18 cellular contexts compared by ENCODE assay signal in genomic region chr17:62822080-62822904, GRCh38. TPM values are rescaled to one million over a fixed set of nuclear protein-coding genes. Genes with fewer than 3 reads are reported as not detected.
A peak's percentile ranks its signal among the peaks of the same experiment; 100 is the strongest.
DNase-seq lines count a peak whose midpoint lies in the region; ATAC-seq, FAIRE-seq and TF ChIP-seq lines count a peak whose summit lies in the region.
"Had no signal": no experiment of that assay in that cellular context is flagged by ENCODE, and none has a peak within 500 bp of the region (broad histone marks: within the 10 kb centered on the region; RNA-seq: fewer than 3 reads in every experiment).

No MANE protein-coding gene starts in this region.

- H3K4me1 Mint-ChIP-seq in activated CD8-positive, alpha-beta T cell treated with anti-CD3 and anti-CD28 coated beads for 36 hours (ENCODE audit: low read depth), result peaks cover 3% of the 10 kb centered on the region

- intact Hi-C loops in right lobe of liver (cut with DNase I) (no loop called here), psoas muscle (cut with DNase I) (no loop called here)
- intact Hi-C loops in activated CD8-positive, alpha-beta T cell treated with anti-CD3 and anti-CD28 coated beads for 36 hours (cut with micrococcal nuclease), result no loop called here

- WGBS in A549 (ENCODE audit: missing lambda C conversion rate), result 87% methylated on average over 11 of the region's 11 CpGs
- 59% methylated on average over 6 of the region's 11 CpGs for WGBS in right lobe of liver (ENCODE audit: insufficient coverage, low coverage, low lambda C conversion rate, missing lambda C conversion rate)
- WGBS in psoas muscle, 3 donors, result 82 to 86% (median 86%) methylated on average over 10 to 11 of the region's 11 CpGs

- no peaks in the 10 kb centered on the region for H3K79me2 ChIP-seq in MM.1S (ENCODE audit: low read length)

- no peak for TF ChIP-seq CTCF in A549 (IDR thresholded peaks at IDR 0.05)
- no peak for TF ChIP-seq CTCF in MM.1S (IDR thresholded peaks at IDR 0.05; ENCODE audit: low read length)
- TF ChIP-seq CTCF in astrocyte of the spinal cord (IDR thresholded peaks at IDR 0.05; ENCODE audit: low read depth, low read length), result no peak
- TF ChIP-seq CTCF in right lobe of liver (IDR thresholded peaks at IDR 0.05), result no peak
- TF ChIP-seq CTCF in psoas muscle (IDR thresholded peaks at IDR 0.05), result no peak
- TF ChIP-seq CTCF in activated CD8-positive, alpha-beta T cell treated with anti-CD3 and anti-CD28 coated beads for 36 hours (IDR thresholded peaks at IDR 0.05), result no peak

- FAIRE-seq in A549 (lab: Jason Lieb, UNC), result no peak
- FAIRE-seq: H54 had no signal

- no peak for TF ChIP-seq POLR2A in A549 (IDR thresholded peaks at IDR 0.05; ENCODE audit: low read length)
- TF ChIP-seq POLR2A in right lobe of liver (IDR thresholded peaks at IDR 0.05), result no peak

- H3K36me3 ChIP-seq in MM.1S (replicated peaks; ENCODE audit: insufficient read depth, low read length) (no peaks in the 10 kb centered on the region), right lobe of liver (no peaks in the 10 kb centered on the region), psoas muscle (ENCODE audit: insufficient read depth in 1 of 2, low read depth in 1 of 2) (no peaks in the 10 kb centered on the region)
- H3K36me3 ChIP-seq: ascending aorta had no signal

- H3K4me3 ChIP-seq in A549, result no peak overlapping the region
- H3K4me3 ChIP-seq in MM.1S (ENCODE audit: low read length), result no peak overlapping the region
- H3K4me3 ChIP-seq in astrocyte of the spinal cord (ENCODE audit: low read depth, low read length), result no peak overlapping the region
- H3K4me3 ChIP-seq in right lobe of liver, result no peak overlapping the region
- no peak overlapping the region for H3K4me3 ChIP-seq in psoas muscle
- H3K4me3 ChIP-seq: ascending aorta had no signal

- H3K4me3 Mint-ChIP-seq in activated CD8-positive, alpha-beta T cell treated with anti-CD3 and anti-CD28 coated beads for 36 hours, result no peak overlapping the region
- H3K4me3 Mint-ChIP-seq: activated CD8-positive, alpha-beta T cell treated with anti-CD3 and anti-CD28 coated beads, Interleukin-2, amount 10 ng/mL, durations not matched to agents 7 days and 5 days had no signal

- 0 out of 2 replicates have a peak overlapping the region, but pooled peaks have one; percentile 11 for H2AFZ ChIP-seq in MM.1S (ENCODE audit: low read length)

- no peaks in the 10 kb centered on the region for H3K9me3 Mint-ChIP-seq in activated CD8-positive, alpha-beta T cell treated with anti-CD3 and anti-CD28 coated beads for 36 hours

- POLR2A ChIA-PET in A549 (lab: Yijun Ruan, JAX), result interaction anchor here (0.8 to 1.0 kb wide), 3 partner anchors 31 to 144 kb away, joined by 3 to 8 read pairs (median 4); partner anchors contain the start of gene TANC2
- POLR2A ChIA-PET in activated CD8-positive, alpha-beta T cell treated with anti-CD3 and anti-CD28 coated beads for 36 hours (lab: Charles Lee), result no interaction called here

- H3K9me3 ChIP-seq in A549 (no peaks in the 10 kb centered on the region), MM.1S (replicated peaks; ENCODE audit: insufficient read depth, low read length) (no peaks in the 10 kb centered on the region), right lobe of liver (no peaks in the 10 kb centered on the region), psoas muscle (no peaks in the 10 kb centered on the region)
- H3K9me3 ChIP-seq: ascending aorta had no signal

- H3K4me1 ChIP-seq in A549, result peaks cover 79% of the 10 kb centered on the region
- H3K4me1 ChIP-seq in MM.1S (ENCODE audit: low read length), result no peaks in the 10 kb centered on the region
- no peaks in the 10 kb centered on the region for H3K4me1 ChIP-seq in right lobe of liver
- no peaks in the 10 kb centered on the region for H3K4me1 ChIP-seq in psoas muscle

- no peak for ATAC-seq in A549
- ATAC-seq in right lobe of liver, result peak; percentile 10 to 41 (median 28)
- ATAC-seq in psoas muscle, result no peak
- no peak for ATAC-seq in activated CD8-positive, alpha-beta T cell treated with anti-CD3 and anti-CD28 coated beads for 36 hours
- ATAC-seq: activated CD8-positive, alpha-beta T cell treated with anti-CD3 and anti-CD28 coated beads, Interleukin-2, amount 10 ng/mL, durations not matched to agents 7 days and 5 days had no signal

- no peaks in the 10 kb centered on the region for H3K36me3 Mint-ChIP-seq in activated CD8-positive, alpha-beta T cell treated with anti-CD3 and anti-CD28 coated beads for 36 hours (ENCODE audit: low read depth)

- no peaks in the 10 kb centered on the region for H3K27me3 ChIP-seq in MM.1S (replicated peaks; ENCODE audit: insufficient read depth, low read length)
- H3K27me3 ChIP-seq in right lobe of liver, result no peaks in the 10 kb centered on the region
- peaks cover 0 to 1% (median 0%) of the 10 kb centered on the region in 3 donors for H3K27me3 ChIP-seq in psoas muscle (ENCODE audit: insufficient read depth in 3 of 3, low read length in 2 of 3)
- H3K27me3 ChIP-seq: ascending aorta had no signal

- H3K27ac Mint-ChIP-seq in activated CD8-positive, alpha-beta T cell treated with anti-CD3 and anti-CD28 coated beads for 36 hours, result no peak overlapping the region
- H3K27ac Mint-ChIP-seq: activated CD8-positive, alpha-beta T cell treated with anti-CD3 and anti-CD28 coated beads, Interleukin-2, amount 10 ng/mL, durations not matched to agents 7 days and 5 days had no signal

- no peaks in the 10 kb centered on the region for H3K9me2 ChIP-seq in MM.1S (replicated peaks; ENCODE audit: insufficient read depth, low read length)

- H4K20me1 ChIP-seq in MM.1S (ENCODE audit: insufficient read depth, low read length), result no peaks in the 10 kb centered on the region

- H3K9ac ChIP-seq in MM.1S (ENCODE audit: low read length), result no peak overlapping the region
- H3K9ac ChIP-seq: KMS-11 had no signal

- TF ChIP-seq EP300 in A549 (IDR thresholded peaks at IDR 0.05), result no peak

- H3K27ac ChIP-seq in A549 (peak overlapping the region; percentile 91 to 95), MM.1S (ENCODE audit: low read length) (no peak overlapping the region), right lobe of liver (peak overlapping the region in 1 of 3 donors; percentile 6), psoas muscle (no peak overlapping the region)
- H3K27ac ChIP-seq: ascending aorta, KMS-11 had no signal

- DNase-seq in A549 (ENCODE audit: low read depth in 1 of 2, low spot score in 1 of 2), result no peak
- DNase-seq in MM.1S, result no peak
- DNase-seq in astrocyte of the spinal cord (ENCODE audit: low read depth, low spot score), result peak; percentile 32
- no peak for DNase-seq in right lobe of liver
- DNase-seq in NCI-H524 treated with DMSO at 0.1 percent for 48 hours (lab: John Stamatoyannopoulos, UW), result no peak
- no peak for DNase-seq in NCI-H1105 treated with DMSO at 0.1 percent for 48 hours (lab: John Stamatoyannopoulos, UW)
- no peak for DNase-seq in psoas muscle
- DNase-seq in activated CD8-positive, alpha-beta T cell treated with anti-CD3 and anti-CD28 coated beads for 36 hours, result no peak
- DNase-seq: activated CD8-positive, alpha-beta T cell treated with anti-CD3 and anti-CD28 coated beads, Interleukin-2, amount 10 ng/mL, durations not matched to agents 7 days and 5 days; activated effector memory CD4-positive, alpha-beta T cell treated with Interleukin-2 at 50 U/mL for 16 hours; NCI-H146; SHP77 treated with DMSO at 0.1 percent for 48 hours; T1000 had no signal

- H3F3A ChIP-seq in MM.1S (ENCODE audit: insufficient read depth, low read length), result no peaks in the 10 kb centered on the region

- H3K4me2 ChIP-seq in A549, result peak overlapping the region; percentile 20; the same call in 1 of the 3 replicates
- H3K4me2 ChIP-seq in MM.1S (ENCODE audit: low read depth, low read length), result 0 out of 2 replicates have a peak overlapping the region, but pooled peaks have one; percentile 3
- H3K4me2 ChIP-seq: KMS-11 had no signal

- no peak for TF ChIP-seq RAD21 in A549 (conservative IDR thresholded peaks at IDR 0.05 in 1 of 2, IDR thresholded peaks at IDR 0.05 in 1 of 2)

- H3K27me3 Mint-ChIP-seq in activated CD8-positive, alpha-beta T cell treated with anti-CD3 and anti-CD28 coated beads for 36 hours, result peaks cover 5% of the 10 kb centered on the region

- in situ Hi-C loops in astrocyte of the spinal cord (cut with HindIII; ENCODE audit: low sequenced_read_pairs), result no loop called here

- CTCF ChIA-PET in A549 (lab: Yijun Ruan, JAX), result interaction anchor here (0.8 to 2.2 kb wide), 9 partner anchors 11 to 123 kb away, joined by 3 to 8 read pairs (median 3); no protein-coding TSS in a partner anchor
- CTCF ChIA-PET in activated CD8-positive, alpha-beta T cell treated with anti-CD3 and anti-CD28 coated beads for 36 hours (lab: Charles Lee), result no interaction called here

TF ChIP-seq in A549, 52 proteins besides CTCF, POLR2A, EP300 and RAD21:
- TF ChIP-seq KDM1A (IDR thresholded peaks at IDR 0.05; ENCODE audit: low read depth) (no peak), MAFK (IDR thresholded peaks at IDR 0.05; ENCODE audit: partially characterized antibody) (peak; percentile 20)

RNA-seq across cellular contexts. Expression of gene MARCHF10, which starts 14.2 kb away (rescaled TPM):
- 0.57 and 0.73 TPM in 2 replicates for polyA plus RNA-seq in A549 (2011; rRNA removed)
- polyA plus RNA-seq in A549 (2012; cell fraction: cytosol; rRNA removed), result 0.52 and 0.60 TPM in 2 replicates
- 0.31 and 0.34 TPM in 2 replicates for polyA plus RNA-seq in A549 (2012; cell fraction: nucleus; rRNA removed)
- 0.42 to 0.69 TPM (median 0.43 TPM) in 3 replicates for polyA plus RNA-seq in A549 (2017; fragmentation: RNase III; extraction: RNeasy Plus Mini Kit Qiagen cat#74134 plus additional on column Dnase treatment)
- 1.2 TPM in 1 of 2 replicates, not detected in the other for polyA minus RNA-seq in A549 (2011; rRNA and poly(A)+ RNA removed)
- total RNA-seq in right lobe of liver, result not detected
- not detected for total RNA-seq in psoas muscle
- polyA plus RNA-seq in psoas muscle, result under 1 TPM in 1 of 3 donors, not detected in 2; 0.01 TPM
- total RNA-seq in activated CD8-positive, alpha-beta T cell treated with anti-CD3 and anti-CD28 coated beads for 36 hours, result not detected
- total RNA-seq: activated CD8-positive, alpha-beta T cell treated with anti-CD3 and anti-CD28 coated beads, Interleukin-2, amount 10 ng/mL, durations not matched to agents 7 days and 5 days; ascending aorta; dermis microvascular lymphatic vessel endothelial cell; subcutaneous adipose tissue had no signal

Comparison
In these comparisons a context has a peak if more than half of its experiments do, and no peak if none do; other contexts are left out.
1. ATAC-seq: peak in right lobe of liver (4 of 4); none in A549 (0 of 2), psoas muscle (0 of 4) and activated CD8-positive, alpha-beta T cell treated with anti-CD3 and anti-CD28 coated beads for 36 hours (single experiment).
2. H3K27ac ChIP-seq: peak in A549 (2 of 2); none in MM.1S (single experiment) and psoas muscle (single experiment).